1 cellular context compared by ENCODE assay signal in the genomic region with DNA sequence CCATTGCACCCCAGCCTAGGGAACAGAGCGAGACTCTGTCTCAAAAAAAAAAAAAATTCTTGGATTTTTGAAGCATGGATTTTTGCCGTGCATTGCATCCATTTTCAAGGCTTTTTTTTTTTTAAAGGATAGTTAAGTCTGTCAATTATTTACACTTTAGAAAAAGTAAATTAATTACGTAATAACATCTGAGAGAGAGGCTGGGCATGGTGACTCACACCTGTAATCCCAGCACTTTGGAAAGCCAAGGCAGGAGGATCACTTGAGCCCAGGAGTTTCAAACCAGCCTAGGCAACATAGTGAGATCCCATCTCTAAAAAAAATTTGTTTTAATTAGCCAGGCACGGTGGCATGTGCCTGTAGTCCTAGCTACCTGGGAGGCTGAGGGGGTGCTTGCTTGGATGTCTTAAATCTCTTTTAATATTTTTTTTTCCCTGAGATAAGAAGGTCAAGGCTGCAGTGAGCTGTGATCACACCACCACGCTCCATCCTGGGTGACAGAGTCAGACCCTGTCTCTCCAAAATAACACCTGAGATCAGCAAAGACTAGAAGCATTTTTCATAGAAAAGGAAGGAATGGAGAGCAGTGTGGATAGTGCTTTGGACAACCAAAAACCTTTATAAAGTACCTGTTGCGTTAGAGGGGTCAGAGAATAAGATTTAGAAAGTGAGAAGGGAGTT.
TF ChIP-seq lines count a peak whose summit lies in the region.

No MANE protein-coding gene starts in this region.

TF ChIP-seq in A549, 52 proteins besides CTCF, POLR2A, EP300 and RAD21:
- TF ChIP-seq EHMT2 (IDR thresholded peaks at IDR 0.05; ENCODE audit: low read depth) = no peak
- TF ChIP-seq RFX5 (IDR thresholded peaks at IDR 0.05) = no peak
- TF ChIP-seq CEBPB (IDR thresholded peaks at IDR 0.05) = peak in 1 of 2 experiments; percentile 32; a peak in 1 of 4 replicates
- TF ChIP-seq, protein P1, sequence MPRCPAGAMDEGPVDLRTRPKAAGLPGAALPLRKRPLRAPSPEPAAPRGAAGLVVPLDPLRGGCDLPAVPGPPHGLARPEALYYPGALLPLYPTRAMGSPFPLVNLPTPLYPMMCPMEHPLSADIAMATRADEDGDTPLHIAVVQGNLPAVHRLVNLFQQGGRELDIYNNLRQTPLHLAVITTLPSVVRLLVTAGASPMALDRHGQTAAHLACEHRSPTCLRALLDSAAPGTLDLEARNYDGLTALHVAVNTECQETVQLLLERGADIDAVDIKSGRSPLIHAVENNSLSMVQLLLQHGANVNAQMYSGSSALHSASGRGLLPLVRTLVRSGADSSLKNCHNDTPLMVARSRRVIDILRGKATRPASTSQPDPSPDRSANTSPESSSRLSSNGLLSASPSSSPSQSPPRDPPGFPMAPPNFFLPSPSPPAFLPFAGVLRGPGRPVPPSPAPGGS (IDR thresholded peaks at IDR 0.05) = no peak
- TF ChIP-seq, protein P2, sequence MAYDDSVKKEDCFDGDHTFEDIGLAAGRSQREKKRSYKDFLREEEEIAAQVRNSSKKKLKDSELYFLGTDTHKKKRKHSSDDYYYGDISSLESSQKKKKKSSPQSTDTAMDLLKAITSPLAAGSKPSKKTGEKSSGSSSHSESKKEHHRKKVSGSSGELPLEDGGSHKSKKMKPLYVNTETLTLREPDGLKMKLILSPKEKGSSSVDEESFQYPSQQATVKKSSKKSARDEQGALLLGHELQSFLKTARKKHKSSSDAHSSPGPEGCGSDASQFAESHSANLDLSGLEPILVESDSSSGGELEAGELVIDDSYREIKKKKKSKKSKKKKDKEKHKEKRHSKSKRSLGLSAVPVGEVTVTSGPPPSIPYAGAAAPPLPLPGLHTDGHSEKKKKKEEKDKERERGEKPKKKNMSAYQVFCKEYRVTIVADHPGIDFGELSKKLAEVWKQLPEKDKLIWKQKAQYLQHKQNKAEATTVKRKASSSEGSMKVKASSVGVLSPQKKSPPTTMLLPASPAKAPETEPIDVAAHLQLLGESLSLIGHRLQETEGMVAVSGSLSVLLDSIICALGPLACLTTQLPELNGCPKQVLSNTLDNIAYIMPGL (CRISPR knock-in tag; IDR thresholded peaks at IDR 0.05; ENCODE audit: borderline replicate concordance) = no peak
- TF ChIP-seq FOSL2 (IDR thresholded peaks at IDR 0.05) = no peak
- TF ChIP-seq FOSL2 (CRISPR knock-in tag; IDR thresholded peaks at IDR 0.05) = peak; percentile 67
